In the genomic region with DNA sequence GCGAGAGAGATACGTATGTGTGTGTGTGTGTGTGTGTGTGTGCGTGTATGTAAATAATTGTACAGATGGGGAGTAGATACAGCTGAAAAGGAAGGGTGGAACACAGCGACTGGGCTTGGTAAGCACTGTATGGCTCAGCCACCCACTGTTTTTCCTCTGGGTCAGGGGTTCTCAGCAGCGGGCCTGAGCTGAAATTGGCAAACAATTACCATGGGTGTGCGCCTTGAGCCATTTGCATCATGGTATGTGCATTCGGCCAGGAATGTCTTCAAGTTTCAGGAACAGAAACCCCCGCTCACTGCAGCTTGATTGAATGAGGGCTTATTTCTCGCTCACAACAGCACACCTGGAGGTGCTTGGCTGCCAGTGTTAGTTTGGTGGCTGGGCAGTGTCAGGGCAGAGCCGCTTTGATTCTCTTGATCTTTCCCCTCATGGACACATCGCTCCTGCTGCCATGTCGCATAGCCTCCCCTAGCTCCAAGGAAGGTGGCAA, we compare ENCODE assay signal across 1 cellular context.
TF ChIP-seq lines count a peak whose summit lies in the region.

No MANE protein-coding gene starts in this region.

TF ChIP-seq in GM23338, 12 proteins besides CTCF, POLR2A, EP300 and RAD21 (continued from another document):
- TF ChIP-seq POLR2AphosphoS5 (IDR thresholded peaks at IDR 0.05; ENCODE audit: low read depth) = no peak
